In the genomic region with DNA sequence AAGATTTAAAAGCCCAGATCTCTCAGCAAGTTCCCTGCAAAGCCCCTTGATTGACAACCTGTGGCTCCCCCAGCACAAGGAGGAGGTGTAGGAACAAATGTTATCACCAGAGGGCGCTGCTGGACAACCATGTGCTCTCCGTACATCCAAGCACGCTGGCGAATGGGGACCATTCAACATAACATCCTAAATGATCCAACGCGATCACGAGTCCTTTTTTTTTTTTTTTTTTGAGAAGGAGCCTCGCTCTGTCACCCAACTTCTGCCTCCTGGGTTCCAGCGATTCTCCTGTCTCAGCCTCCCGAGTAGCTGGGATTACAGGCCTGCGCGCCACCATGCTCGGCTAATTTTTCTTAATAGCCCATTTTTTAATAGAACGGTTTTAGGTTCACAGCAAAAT, we compare ENCODE assay signal across 8 cellular contexts. TPM values are rescaled to one million over a fixed set of nuclear protein-coding genes. Genes with fewer than 3 reads are reported as not detected.
A peak's percentile ranks its signal among the peaks of the same experiment; 100 is the strongest.
DNase-seq lines count a peak whose midpoint lies in the region; ATAC-seq, FAIRE-seq and TF ChIP-seq lines count a peak whose summit lies in the region.

No MANE protein-coding gene starts in this region.

- no peak overlapping the region for H3K27ac ChIP-seq in C4-2B
- no peak overlapping the region for H3K27ac ChIP-seq in H1 (ENCODE audit: low read depth, low read length)
- H3K27ac ChIP-seq in mesenchymal stem cell (ENCODE audit: low read length, poor library complexity, severe bottlenecking) = no peak overlapping the region

- no peak overlapping the region for H2BK12ac ChIP-seq in H1 (ENCODE audit: low read depth, low read length)
- no peak overlapping the region for H2BK12ac ChIP-seq in mesenchymal stem cell (ENCODE audit: low read length in 2 of 2)

- peaks cover 0 to 2% of the 10 kb centered on the region in 2 experiments for H4K20me1 ChIP-seq in H1 (replicated peaks in 1 of 2; ENCODE audit: control insufficient read depth in 1 of 2, insufficient read depth in 2 of 2, low read length in 2 of 2)

- TF ChIP-seq CTCF in C4-2B (conservative IDR thresholded peaks at IDR 0.05) (peak; percentile 92), H1 (IDR thresholded peaks at IDR 0.05; ENCODE audit: control extremely low read depth in 1 of 3, insufficient read depth in 1 of 3, low read depth in 1 of 3, low read length in 3 of 3) (peak; percentile 75 to 89 (median 77))

- H3K18ac ChIP-seq in H1 (ENCODE audit: extremely low read depth, low read length) = no peak overlapping the region
- H3K18ac ChIP-seq in mesenchymal stem cell (ENCODE audit: low read depth in 1 of 2, low read length in 2 of 2) = no peak overlapping the region

- H3K4me3 ChIP-seq in H1 (ENCODE audit: extremely low read depth in 1 of 4, insufficient read depth in 2 of 4, low read depth in 3 of 4, low read length in 4 of 4) (no peak overlapping the region), mesenchymal stem cell (ENCODE audit: insufficient read depth in 1 of 2, low read depth in 1 of 2, low read length in 2 of 2) (no peak overlapping the region)

- no peak for TF ChIP-seq EP300 in H1 (IDR thresholded peaks at IDR 0.05; ENCODE audit: borderline replicate concordance in 1 of 2, low read depth in 2 of 2, low read length in 2 of 2)

- no peaks in the 10 kb centered on the region for H3K79me1 ChIP-seq in H1 (ENCODE audit: low read depth, low read length)
- no peaks in the 10 kb centered on the region for H3K79me1 ChIP-seq in mesenchymal stem cell (replicated peaks; ENCODE audit: low read length, poor library complexity, severe bottlenecking)

- no peak overlapping the region for H2AFZ ChIP-seq in H1 (ENCODE audit: low read length)
- no peak overlapping the region for H2AFZ ChIP-seq in mesenchymal stem cell (ENCODE audit: low read depth, low read length)

- TF ChIP-seq POLR2A in H1 (IDR thresholded peaks at IDR 0.05; ENCODE audit: control extremely low read depth in 1 of 2, low read depth in 2 of 2, low read length in 2 of 2) = no peak

- H3K4me2 ChIP-seq in H1 (ENCODE audit: insufficient read depth in 1 of 2, low read depth in 2 of 2, low read length in 2 of 2) = no peak overlapping the region
- no peak overlapping the region for H3K4me2 ChIP-seq in mesenchymal stem cell (ENCODE audit: low read length, poor library complexity, severe bottlenecking)

- CTCF ChIA-PET in H1 (lab: Charles Lee; ENCODE audit: partially characterized antibody) = interaction anchor here (0.6 to 3.3 kb wide), 15 partner anchors 9 to 483 kb away, joined by 3 to 19 read pairs (median 4); no protein-coding TSS in a partner anchor

- H4K5ac ChIP-seq in H1 (ENCODE audit: insufficient read length, low read depth, low read length) = no peak overlapping the region

- no peak overlapping the region for H3K14ac ChIP-seq in H1 (ENCODE audit: insufficient read length)
- H3K14ac ChIP-seq in mesenchymal stem cell (ENCODE audit: low read length in 2 of 2) = no peak overlapping the region

- H4K8ac ChIP-seq in H1 (ENCODE audit: extremely low read depth, insufficient read depth, low read length) (no peak overlapping the region), mesenchymal stem cell (ENCODE audit: low read length) (no peak overlapping the region)

- H3K23ac ChIP-seq in H1 (ENCODE audit: insufficient read length) (no peak overlapping the region), mesenchymal stem cell (ENCODE audit: low read length in 2 of 2) (no peak overlapping the region)

- H3K27me3 ChIP-seq in H1 (replicated peaks in 1 of 4; ENCODE audit: control insufficient read depth in 3 of 4, extremely low read depth in 1 of 4, insufficient read depth in 3 of 4, low read length in 3 of 4) = peaks cover 0 to 2% (median 0%) of the 10 kb centered on the region in 4 experiments; a peak in 1 of 7 replicates
- peaks cover 23 to 52% of the 10 kb centered on the region in 2 experiments for H3K27me3 ChIP-seq in mesenchymal stem cell (ENCODE audit: control insufficient read depth in 1 of 2, insufficient read depth in 1 of 2, low read length in 2 of 2)

- H3K36me3 ChIP-seq in H1 (ENCODE audit: control insufficient read depth in 2 of 4, insufficient read depth in 4 of 4, low read length in 3 of 4) (no peaks in the 10 kb centered on the region), mesenchymal stem cell (ENCODE audit: control insufficient read depth in 1 of 2, insufficient read depth in 2 of 2, low read depth in 1 of 2, low read length in 2 of 2) (no peaks in the 10 kb centered on the region)

- FAIRE-seq in H1 (lab: Jason Lieb, UNC) = peak; percentile 97

- no peaks in the 10 kb centered on the region for H3K9me3 ChIP-seq in H1 (ENCODE audit: insufficient read depth in 2 of 2, low read depth in 1 of 2, low read length in 1 of 2)
- peaks cover 8% of the 10 kb centered on the region for H3K9me3 ChIP-seq in mesenchymal stem cell (ENCODE audit: control insufficient read depth, low read length)

- H2BK120ac ChIP-seq in H1 (replicated peaks; ENCODE audit: low read depth, low read length) = no peak overlapping the region
- no peak overlapping the region for H2BK120ac ChIP-seq in mesenchymal stem cell (ENCODE audit: low read depth, low read length)

- H3K4ac ChIP-seq in H1 (replicated peaks; ENCODE audit: insufficient read length, low read depth, low read length) (no peak overlapping the region), mesenchymal stem cell (ENCODE audit: low read depth in 1 of 2, low read length in 2 of 2) (no peak overlapping the region)

- H3K9ac ChIP-seq in H1 (replicated peaks in 1 of 4; ENCODE audit: extremely low read depth in 1 of 4, low read depth in 3 of 4, low read length in 3 of 4) (no peak overlapping the region), mesenchymal stem cell (ENCODE audit: low read length) (no peak overlapping the region)

- no peaks in the 10 kb centered on the region for H3K79me2 ChIP-seq in H1 (ENCODE audit: control insufficient read depth in 1 of 2, insufficient read depth in 2 of 2, low read length in 2 of 2)

- 43% methylated on average over 10 of the region's 14 CpGs; no CpG with 5 or more reads in 1 of the 2 experiments for WGBS in H1 (ENCODE audit: extremely low coverage in 1 of 2, insufficient coverage in 1 of 2, insufficient read length in 1 of 2, insufficient replicate concordance in 2 of 2, low coverage in 1 of 2, low lambda C conversion rate in 2 of 2, missing lambda C conversion rate in 1 of 2), 2 experiments
- WGBS in mesenchymal stem cell = 31% methylated on average over 12 of the region's 14 CpGs

- H2BK15ac ChIP-seq in H1 (ENCODE audit: low read length) (no peak overlapping the region), mesenchymal stem cell (ENCODE audit: low read depth, poor library complexity, severe bottlenecking) (no peak overlapping the region)

- H4K91ac ChIP-seq in H1 (replicated peaks; ENCODE audit: insufficient read length, low read length) = no peak overlapping the region
- H4K91ac ChIP-seq in mesenchymal stem cell (ENCODE audit: low read length) = no peak overlapping the region

- no peak overlapping the region for H2BK20ac ChIP-seq in H1 (ENCODE audit: low read length)

- H2BK5ac ChIP-seq in H1 (ENCODE audit: low read depth, low read length) (no peak overlapping the region), mesenchymal stem cell (ENCODE audit: low read depth, low read length, poor library complexity, severe bottlenecking) (no peak overlapping the region)

- no peak overlapping the region for H3K56ac ChIP-seq in H1 (replicated peaks; ENCODE audit: insufficient read length, low read depth, low read length)

- H2AK5ac ChIP-seq in H1 (ENCODE audit: low read depth, low read length) (no peak overlapping the region), mesenchymal stem cell (ENCODE audit: low read length, severe bottlenecking) (no peak overlapping the region)

- peak; percentile 34 for DNase-seq in HS-5 (ENCODE audit: low read depth)
- peak; percentile 30 to 57 for DNase-seq in NOMO-1 (lab: John Stamatoyannopoulos, UW; ENCODE audit: unreplicated experiment in 2 of 2)
- peak; percentile 33 to 58 for DNase-seq in activated CD8-positive, alpha-beta memory T cell treated with anti-CD3 and anti-CD28 coated beads for 1 hour (ENCODE audit: extremely low read depth in 1 of 2, low read depth in 1 of 2)
- DNase-seq in H1 (ENCODE audit: low read depth in 1 of 2, low spot score in 2 of 2) = peak; percentile 79 to 94
- peak; percentile 79 for DNase-seq in mesenchymal stem cell
- peak; percentile 9 to 59 for DNase-seq in stimulated activated CD8-positive, alpha-beta memory T cell treated with anti-CD3 and anti-CD28 coated beads, Interleukin-15, amount 100 ng/mL, for 4 hours (ENCODE audit: low read depth in 2 of 2)

- H3K23me2 ChIP-seq in H1 (ENCODE audit: low read depth, low read length) = peaks cover 13% of the 10 kb centered on the region; the same call in 1 of the 2 replicates

- no peak for ATAC-seq in HG02938 (IDR thresholded peaks at IDR 0.05; ENCODE audit: unreplicated experiment)

- TF ChIP-seq RAD21 in H1 (IDR thresholded peaks at IDR 0.05 in 1 of 2, conservative IDR thresholded peaks at IDR 0.05 in 1 of 2; ENCODE audit: low read depth in 2 of 2, low read length in 2 of 2) = peak; percentile 87 to 93

- H3K4me1 ChIP-seq in H1 (replicated peaks in 1 of 4; ENCODE audit: control insufficient read depth in 3 of 4, insufficient read depth in 4 of 4, low read length in 3 of 4) (no peaks in the 10 kb centered on the region; a peak in 1 of 7 replicates), mesenchymal stem cell (ENCODE audit: control insufficient read depth, insufficient read depth, low read depth, low read length) (no peaks in the 10 kb centered on the region)

- POLR2A ChIA-PET in H1 (lab: Charles Lee; ENCODE audit: partially characterized antibody) = interaction anchor here (0.6 kb wide), 1 partner anchor 87 kb away, joined by 3 read pairs; no protein-coding TSS in a partner anchor

RNA-seq across cellular contexts. Expression of a gene that starts 52.0 kb away (rescaled TPM):
- not detected in 2 replicates for total RNA-seq in H1 (2021; fragmentation: NEBNext Ultra II Directional; extraction: Animal tissue kit (Norgen Biotek cat#: 25700))
- 0.02 TPM in 2 replicates for polyA plus RNA-seq in H1 (2011; rRNA removed)
- 0.01 TPM for polyA plus RNA-seq in H1 (2011; cell fraction: cytosol; rRNA removed)
- 0.04 TPM for polyA plus RNA-seq in H1 (2011; cell fraction: nucleus; rRNA removed)
- 0.04 TPM in 1 of 4 replicates, not detected in the others for polyA plus RNA-seq in H1 (2012, experiment 1 of 2)
- 0.04 TPM for polyA plus RNA-seq in H1 (2012, experiment 2 of 2)
- polyA plus RNA-seq in H1 (2013, experiment 1 of 2) = under 0.01 TPM
- not detected for polyA plus RNA-seq in H1 (2013, experiment 2 of 2)
- 0.09 TPM in 1 of 2 replicates, not detected in the other for polyA minus RNA-seq in H1 (2011; rRNA and poly(A)+ RNA removed)
- not detected for polyA minus RNA-seq in H1 (2011; cell fraction: cytosol; rRNA and poly(A)+ RNA removed)
- polyA minus RNA-seq in H1 (2011; cell fraction: nucleus; rRNA and poly(A)+ RNA removed) = not detected
- polyA plus RNA-seq in mesenchymal stem cell (2013, experiment 1 of 2) = not detected
- not detected for polyA plus RNA-seq in mesenchymal stem cell (2013, experiment 2 of 2)

RNA-seq across cellular contexts. Expression of a gene that starts 57.6 kb away (rescaled TPM):
- 60.1 and 71.1 TPM in 2 replicates for total RNA-seq in H1 (2021; fragmentation: NEBNext Ultra II Directional; extraction: Animal tissue kit (Norgen Biotek cat#: 25700))
- polyA plus RNA-seq in H1 (2011; rRNA removed) = 29.5 and 45.5 TPM in 2 replicates
- 49.4 TPM for polyA plus RNA-seq in H1 (2011; cell fraction: cytosol; rRNA removed)
- 188 TPM for polyA plus RNA-seq in H1 (2011; cell fraction: nucleus; rRNA removed)
- 46.5 to 57.5 TPM (median 53.3 TPM) in 4 replicates for polyA plus RNA-seq in H1 (2012, experiment 1 of 2)
- polyA plus RNA-seq in H1 (2012, experiment 2 of 2) = 32.3 TPM
- polyA plus RNA-seq in H1 (2013, experiment 1 of 2) = 36.6 TPM
- 33.4 TPM for polyA plus RNA-seq in H1 (2013, experiment 2 of 2)
- 37.2 and 44.7 TPM in 2 replicates for polyA minus RNA-seq in H1 (2011; rRNA and poly(A)+ RNA removed)
- 34.7 TPM for polyA minus RNA-seq in H1 (2011; cell fraction: cytosol; rRNA and poly(A)+ RNA removed)
- 59.9 TPM for polyA minus RNA-seq in H1 (2011; cell fraction: nucleus; rRNA and poly(A)+ RNA removed)
- polyA plus RNA-seq in mesenchymal stem cell (2013, experiment 1 of 2) = 30.8 TPM
- polyA plus RNA-seq in mesenchymal stem cell (2013, experiment 2 of 2) = 28.0 TPM

Comparison
In these comparisons a context has a peak if more than half of its experiments do, and no peak if none do; other contexts are left out.
1. DNase-seq: peak in every context shown above with its lines; median percentile 86 in H1; 79 in mesenchymal stem cell; 46 in activated CD8-positive, alpha-beta memory T cell treated with anti-CD3 and anti-CD28 coated beads for 1 hour; 44 in NOMO-1; 34 in HS-5; 34 in stimulated activated CD8-positive, alpha-beta memory T cell treated with anti-CD3 and anti-CD28 coated beads, Interleukin-15, amount 100 ng/mL, for 4 hours.